1 cellular context compared by ENCODE assay signal in the genomic region with DNA sequence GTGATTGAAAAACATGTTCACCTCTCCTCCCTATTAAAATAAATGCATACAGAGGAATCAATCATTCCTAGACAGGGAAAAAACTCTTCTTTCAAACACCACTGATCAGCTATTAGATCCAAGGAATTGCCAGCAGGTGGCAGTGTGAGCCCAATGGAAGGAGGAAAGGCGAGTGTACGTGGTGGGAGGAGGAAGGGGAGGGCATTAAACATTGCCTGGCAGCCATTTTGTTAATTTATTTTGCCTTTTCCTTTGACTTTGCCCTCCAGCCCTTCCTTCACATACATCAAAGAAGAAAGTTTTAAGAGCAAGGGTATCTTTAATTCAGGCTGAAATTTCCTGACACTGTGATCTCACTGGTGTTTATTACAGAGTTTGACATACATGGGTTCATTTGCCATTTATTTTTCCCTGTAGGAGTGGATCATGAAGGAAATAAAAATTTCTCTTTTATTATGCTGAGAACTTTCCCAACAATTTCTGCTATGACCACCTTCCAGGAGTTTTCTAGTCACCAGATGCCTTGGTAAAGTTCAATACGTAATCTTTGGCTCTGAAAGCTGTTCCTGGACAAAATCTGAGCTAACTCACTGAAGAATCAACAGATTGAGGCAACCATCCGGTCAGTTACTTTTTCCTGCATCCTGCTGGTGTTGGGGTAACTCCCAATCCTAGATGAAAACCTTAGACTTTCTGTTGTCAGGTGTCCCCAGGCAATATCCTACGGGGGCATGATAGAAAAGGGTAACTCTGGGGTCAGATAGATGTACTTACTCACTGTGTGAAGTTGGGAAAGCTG.
TF ChIP-seq lines count a peak whose summit lies in the region.

No MANE protein-coding gene starts in this region.

TF ChIP-seq in K562, 482 proteins besides CTCF, POLR2A, EP300 and RAD21 (continued from another document and continues in another):
- TF ChIP-seq, protein P1, sequence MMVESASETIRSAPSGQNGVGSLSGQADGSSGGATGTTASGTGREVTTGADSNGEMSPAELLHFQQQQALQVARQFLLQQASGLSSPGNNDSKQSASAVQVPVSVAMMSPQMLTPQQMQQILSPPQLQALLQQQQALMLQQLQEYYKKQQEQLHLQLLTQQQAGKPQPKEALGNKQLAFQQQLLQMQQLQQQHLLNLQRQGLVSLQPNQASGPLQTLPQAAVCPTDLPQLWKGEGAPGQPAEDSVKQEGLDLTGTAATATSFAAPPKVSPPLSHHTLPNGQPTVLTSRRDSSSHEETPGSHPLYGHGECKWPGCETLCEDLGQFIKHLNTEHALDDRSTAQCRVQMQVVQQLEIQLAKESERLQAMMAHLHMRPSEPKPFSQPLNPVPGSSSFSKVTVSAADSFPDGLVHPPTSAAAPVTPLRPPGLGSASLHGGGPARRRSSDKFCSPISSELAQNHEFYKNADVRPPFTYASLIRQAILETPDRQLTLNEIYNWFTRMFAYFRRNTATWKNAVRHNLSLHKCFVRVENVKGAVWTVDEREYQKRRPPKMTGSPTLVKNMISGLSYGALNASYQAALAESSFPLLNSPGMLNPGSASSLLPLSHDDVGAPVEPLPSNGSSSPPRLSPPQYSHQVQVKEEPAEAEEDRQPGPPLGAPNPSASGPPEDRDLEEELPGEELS (CRISPR knock-in tag; IDR thresholded peaks at IDR 0.05; ENCODE audit: borderline replicate concordance) = no peak
- TF ChIP-seq, protein P2, sequence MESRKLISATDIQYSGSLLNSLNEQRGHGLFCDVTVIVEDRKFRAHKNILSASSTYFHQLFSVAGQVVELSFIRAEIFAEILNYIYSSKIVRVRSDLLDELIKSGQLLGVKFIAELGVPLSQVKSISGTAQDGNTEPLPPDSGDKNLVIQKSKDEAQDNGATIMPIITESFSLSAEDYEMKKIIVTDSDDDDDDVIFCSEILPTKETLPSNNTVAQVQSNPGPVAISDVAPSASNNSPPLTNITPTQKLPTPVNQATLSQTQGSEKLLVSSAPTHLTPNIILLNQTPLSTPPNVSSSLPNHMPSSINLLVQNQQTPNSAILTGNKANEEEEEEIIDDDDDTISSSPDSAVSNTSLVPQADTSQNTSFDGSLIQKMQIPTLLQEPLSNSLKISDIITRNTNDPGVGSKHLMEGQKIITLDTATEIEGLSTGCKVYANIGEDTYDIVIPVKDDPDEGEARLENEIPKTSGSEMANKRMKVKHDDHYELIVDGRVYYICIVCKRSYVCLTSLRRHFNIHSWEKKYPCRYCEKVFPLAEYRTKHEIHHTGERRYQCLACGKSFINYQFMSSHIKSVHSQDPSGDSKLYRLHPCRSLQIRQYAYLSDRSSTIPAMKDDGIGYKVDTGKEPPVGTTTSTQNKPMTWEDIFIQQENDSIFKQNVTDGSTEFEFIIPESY (CRISPR knock-in tag; IDR thresholded peaks at IDR 0.05) = no peak
- TF ChIP-seq LARP7 (IDR thresholded peaks at IDR 0.05) (no peak), GTF2A2 (tag; IDR thresholded peaks at IDR 0.05) (no peak), GATAD2B (IDR thresholded peaks at IDR 0.05; ENCODE audit: borderline replicate concordance) (peak; percentile 53; the same call in 1 of the 2 replicates), CSDE1 (IDR thresholded peaks at IDR 0.05) (no peak), MEF2D (tag; conservative IDR thresholded peaks at IDR 0.05; ENCODE audit: low read depth) (no peak), FOXK2 (conservative IDR thresholded peaks at IDR 0.05 in 1 of 2, IDR thresholded peaks at IDR 0.05 in 1 of 2; ENCODE audit: low read depth in 2 of 2) (peak; percentile 38 to 58; a peak in 3 of 4 replicates), TRIM28 (IDR thresholded peaks at IDR 0.05) (0 out of 2 replicates have a peak, but pooled peaks have one; percentile 31), ZNF133 (CRISPR knock-in tag; IDR thresholded peaks at IDR 0.05) (no peak), CBX3 (IDR thresholded peaks at IDR 0.05; ENCODE audit: borderline replicate concordance in 1 of 2, low read length in 2 of 2) (no peak)
- TF ChIP-seq, protein P3, sequence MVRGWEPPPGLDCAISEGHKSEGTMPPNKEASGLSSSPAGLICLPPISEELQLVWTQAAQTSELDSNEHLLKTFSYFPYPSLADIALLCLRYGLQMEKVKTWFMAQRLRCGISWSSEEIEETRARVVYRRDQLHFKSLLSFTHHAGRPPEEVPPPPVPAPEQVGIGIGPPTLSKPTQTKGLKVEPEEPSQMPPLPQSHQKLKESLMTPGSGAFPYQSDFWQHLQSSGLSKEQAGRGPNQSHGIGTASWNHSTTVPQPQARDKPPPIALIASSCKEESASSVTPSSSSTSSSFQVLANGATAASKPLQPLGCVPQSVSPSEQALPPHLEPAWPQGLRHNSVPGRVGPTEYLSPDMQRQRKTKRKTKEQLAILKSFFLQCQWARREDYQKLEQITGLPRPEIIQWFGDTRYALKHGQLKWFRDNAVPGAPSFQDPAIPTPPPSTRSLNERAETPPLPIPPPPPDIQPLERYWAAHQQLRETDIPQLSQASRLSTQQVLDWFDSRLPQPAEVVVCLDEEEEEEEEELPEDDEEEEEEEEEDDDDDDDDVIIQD (CRISPR knock-in tag; IDR thresholded peaks at IDR 0.05) = no peak
- TF ChIP-seq, protein P4, sequence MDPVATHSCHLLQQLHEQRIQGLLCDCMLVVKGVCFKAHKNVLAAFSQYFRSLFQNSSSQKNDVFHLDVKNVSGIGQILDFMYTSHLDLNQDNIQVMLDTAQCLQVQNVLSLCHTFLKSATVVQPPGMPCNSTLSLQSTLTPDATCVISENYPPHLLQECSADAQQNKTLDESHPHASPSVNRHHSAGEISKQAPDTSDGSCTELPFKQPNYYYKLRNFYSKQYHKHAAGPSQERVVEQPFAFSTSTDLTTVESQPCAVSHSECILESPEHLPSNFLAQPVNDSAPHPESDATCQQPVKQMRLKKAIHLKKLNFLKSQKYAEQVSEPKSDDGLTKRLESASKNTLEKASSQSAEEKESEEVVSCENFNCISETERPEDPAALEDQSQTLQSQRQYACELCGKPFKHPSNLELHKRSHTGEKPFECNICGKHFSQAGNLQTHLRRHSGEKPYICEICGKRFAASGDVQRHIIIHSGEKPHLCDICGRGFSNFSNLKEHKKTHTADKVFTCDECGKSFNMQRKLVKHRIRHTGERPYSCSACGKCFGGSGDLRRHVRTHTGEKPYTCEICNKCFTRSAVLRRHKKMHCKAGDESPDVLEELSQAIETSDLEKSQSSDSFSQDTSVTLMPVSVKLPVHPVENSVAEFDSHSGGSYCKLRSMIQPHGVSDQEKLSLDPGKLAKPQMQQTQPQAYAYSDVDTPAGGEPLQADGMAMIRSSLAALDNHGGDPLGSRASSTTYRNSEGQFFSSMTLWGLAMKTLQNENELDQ (CRISPR knock-in tag; IDR thresholded peaks at IDR 0.05; ENCODE audit: borderline replicate concordance) = no peak
- TF ChIP-seq, protein P5, sequence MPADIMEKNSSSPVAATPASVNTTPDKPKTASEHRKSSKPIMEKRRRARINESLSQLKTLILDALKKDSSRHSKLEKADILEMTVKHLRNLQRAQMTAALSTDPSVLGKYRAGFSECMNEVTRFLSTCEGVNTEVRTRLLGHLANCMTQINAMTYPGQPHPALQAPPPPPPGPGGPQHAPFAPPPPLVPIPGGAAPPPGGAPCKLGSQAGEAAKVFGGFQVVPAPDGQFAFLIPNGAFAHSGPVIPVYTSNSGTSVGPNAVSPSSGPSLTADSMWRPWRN (IDR thresholded peaks at IDR 0.05; ENCODE audit: low read depth) = no peak
- TF ChIP-seq, protein P6, sequence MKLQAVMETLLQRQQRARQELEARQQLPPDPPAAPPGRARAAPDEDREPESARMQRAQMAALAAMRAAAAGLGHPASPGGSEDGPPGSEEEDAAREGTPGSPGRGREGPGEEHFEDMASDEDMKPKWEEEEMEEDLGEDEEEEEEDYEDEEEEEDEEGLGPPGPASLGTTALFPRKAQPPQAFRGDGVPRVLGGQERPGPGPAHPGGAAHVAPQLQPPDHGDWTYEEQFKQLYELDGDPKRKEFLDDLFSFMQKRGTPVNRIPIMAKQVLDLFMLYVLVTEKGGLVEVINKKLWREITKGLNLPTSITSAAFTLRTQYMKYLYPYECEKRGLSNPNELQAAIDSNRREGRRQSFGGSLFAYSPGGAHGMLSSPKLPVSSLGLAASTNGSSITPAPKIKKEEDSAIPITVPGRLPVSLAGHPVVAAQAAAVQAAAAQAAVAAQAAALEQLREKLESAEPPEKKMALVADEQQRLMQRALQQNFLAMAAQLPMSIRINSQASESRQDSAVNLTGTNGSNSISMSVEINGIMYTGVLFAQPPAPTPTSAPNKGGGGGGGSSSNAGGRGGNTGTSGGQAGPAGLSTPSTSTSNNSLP (IDR thresholded peaks at IDR 0.05; ENCODE audit: borderline replicate concordance, low read depth, low read length) = peak; percentile 90; the same call in 1 of the 2 replicates
- TF ChIP-seq, protein P7, sequence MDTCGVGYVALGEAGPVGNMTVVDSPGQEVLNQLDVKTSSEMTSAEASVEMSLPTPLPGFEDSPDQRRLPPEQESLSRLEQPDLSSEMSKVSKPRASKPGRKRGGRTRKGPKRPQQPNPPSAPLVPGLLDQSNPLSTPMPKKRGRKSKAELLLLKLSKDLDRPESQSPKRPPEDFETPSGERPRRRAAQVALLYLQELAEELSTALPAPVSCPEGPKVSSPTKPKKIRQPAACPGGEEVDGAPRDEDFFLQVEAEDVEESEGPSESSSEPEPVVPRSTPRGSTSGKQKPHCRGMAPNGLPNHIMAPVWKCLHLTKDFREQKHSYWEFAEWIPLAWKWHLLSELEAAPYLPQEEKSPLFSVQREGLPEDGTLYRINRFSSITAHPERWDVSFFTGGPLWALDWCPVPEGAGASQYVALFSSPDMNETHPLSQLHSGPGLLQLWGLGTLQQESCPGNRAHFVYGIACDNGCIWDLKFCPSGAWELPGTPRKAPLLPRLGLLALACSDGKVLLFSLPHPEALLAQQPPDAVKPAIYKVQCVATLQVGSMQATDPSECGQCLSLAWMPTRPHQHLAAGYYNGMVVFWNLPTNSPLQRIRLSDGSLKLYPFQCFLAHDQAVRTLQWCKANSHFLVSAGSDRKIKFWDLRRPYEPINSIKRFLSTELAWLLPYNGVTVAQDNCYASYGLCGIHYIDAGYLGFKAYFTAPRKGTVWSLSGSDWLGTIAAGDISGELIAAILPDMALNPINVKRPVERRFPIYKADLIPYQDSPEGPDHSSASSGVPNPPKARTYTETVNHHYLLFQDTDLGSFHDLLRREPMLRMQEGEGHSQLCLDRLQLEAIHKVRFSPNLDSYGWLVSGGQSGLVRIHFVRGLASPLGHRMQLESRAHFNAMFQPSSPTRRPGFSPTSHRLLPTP (IDR thresholded peaks at IDR 0.05; ENCODE audit: borderline replicate concordance, extremely low read depth, insufficient read length) = no peak
- TF ChIP-seq, protein P8, sequence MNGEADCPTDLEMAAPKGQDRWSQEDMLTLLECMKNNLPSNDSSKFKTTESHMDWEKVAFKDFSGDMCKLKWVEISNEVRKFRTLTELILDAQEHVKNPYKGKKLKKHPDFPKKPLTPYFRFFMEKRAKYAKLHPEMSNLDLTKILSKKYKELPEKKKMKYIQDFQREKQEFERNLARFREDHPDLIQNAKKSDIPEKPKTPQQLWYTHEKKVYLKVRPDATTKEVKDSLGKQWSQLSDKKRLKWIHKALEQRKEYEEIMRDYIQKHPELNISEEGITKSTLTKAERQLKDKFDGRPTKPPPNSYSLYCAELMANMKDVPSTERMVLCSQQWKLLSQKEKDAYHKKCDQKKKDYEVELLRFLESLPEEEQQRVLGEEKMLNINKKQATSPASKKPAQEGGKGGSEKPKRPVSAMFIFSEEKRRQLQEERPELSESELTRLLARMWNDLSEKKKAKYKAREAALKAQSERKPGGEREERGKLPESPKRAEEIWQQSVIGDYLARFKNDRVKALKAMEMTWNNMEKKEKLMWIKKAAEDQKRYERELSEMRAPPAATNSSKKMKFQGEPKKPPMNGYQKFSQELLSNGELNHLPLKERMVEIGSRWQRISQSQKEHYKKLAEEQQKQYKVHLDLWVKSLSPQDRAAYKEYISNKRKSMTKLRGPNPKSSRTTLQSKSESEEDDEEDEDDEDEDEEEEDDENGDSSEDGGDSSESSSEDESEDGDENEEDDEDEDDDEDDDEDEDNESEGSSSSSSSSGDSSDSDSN (IDR thresholded peaks at IDR 0.05; ENCODE audit: borderline replicate concordance in 1 of 2, low read depth in 2 of 2, low read length in 2 of 2) = no peak
- TF ChIP-seq, protein P9, sequence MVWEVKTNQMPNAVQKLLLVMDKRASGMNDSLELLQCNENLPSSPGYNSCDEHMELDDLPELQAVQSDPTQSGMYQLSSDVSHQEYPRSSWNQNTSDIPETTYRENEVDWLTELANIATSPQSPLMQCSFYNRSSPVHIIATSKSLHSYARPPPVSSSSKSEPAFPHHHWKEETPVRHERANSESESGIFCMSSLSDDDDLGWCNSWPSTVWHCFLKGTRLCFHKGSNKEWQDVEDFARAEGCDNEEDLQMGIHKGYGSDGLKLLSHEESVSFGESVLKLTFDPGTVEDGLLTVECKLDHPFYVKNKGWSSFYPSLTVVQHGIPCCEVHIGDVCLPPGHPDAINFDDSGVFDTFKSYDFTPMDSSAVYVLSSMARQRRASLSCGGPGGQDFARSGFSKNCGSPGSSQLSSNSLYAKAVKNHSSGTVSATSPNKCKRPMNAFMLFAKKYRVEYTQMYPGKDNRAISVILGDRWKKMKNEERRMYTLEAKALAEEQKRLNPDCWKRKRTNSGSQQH (CRISPR knock-in tag; IDR thresholded peaks at IDR 0.05) = no peak
- TF ChIP-seq, protein P10, sequence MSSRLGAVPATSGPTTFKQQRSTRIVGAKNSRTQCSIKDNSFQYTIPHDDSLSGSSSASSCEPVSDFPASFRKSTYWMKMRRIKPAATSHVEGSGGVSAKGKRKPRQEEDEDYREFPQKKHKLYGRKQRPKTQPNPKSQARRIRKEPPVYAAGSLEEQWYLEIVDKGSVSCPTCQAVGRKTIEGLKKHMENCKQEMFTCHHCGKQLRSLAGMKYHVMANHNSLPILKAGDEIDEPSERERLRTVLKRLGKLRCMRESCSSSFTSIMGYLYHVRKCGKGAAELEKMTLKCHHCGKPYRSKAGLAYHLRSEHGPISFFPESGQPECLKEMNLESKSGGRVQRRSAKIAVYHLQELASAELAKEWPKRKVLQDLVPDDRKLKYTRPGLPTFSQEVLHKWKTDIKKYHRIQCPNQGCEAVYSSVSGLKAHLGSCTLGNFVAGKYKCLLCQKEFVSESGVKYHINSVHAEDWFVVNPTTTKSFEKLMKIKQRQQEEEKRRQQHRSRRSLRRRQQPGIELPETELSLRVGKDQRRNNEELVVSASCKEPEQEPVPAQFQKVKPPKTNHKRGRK (tag; IDR thresholded peaks at IDR 0.05) = no peak
- TF ChIP-seq, protein P11, sequence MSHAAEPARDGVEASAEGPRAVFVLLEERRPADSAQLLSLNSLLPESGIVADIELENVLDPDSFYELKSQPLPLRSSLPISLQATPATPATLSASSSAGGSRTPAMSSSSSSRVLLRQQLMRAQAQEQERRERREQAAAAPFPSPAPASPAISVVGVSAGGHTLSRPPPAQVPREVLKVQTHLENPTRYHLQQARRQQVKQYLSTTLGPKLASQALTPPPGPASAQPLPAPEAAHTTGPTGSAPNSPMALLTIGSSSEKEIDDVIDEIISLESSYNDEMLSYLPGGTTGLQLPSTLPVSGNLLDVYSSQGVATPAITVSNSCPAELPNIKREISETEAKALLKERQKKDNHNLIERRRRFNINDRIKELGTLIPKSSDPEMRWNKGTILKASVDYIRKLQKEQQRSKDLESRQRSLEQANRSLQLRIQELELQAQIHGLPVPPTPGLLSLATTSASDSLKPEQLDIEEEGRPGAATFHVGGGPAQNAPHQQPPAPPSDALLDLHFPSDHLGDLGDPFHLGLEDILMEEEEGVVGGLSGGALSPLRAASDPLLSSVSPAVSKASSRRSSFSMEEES (CRISPR knock-in tag; IDR thresholded peaks at IDR 0.05) = no peak
